Comparison of ENCODE assay signal across 2 cellular contexts in the genomic region with DNA sequence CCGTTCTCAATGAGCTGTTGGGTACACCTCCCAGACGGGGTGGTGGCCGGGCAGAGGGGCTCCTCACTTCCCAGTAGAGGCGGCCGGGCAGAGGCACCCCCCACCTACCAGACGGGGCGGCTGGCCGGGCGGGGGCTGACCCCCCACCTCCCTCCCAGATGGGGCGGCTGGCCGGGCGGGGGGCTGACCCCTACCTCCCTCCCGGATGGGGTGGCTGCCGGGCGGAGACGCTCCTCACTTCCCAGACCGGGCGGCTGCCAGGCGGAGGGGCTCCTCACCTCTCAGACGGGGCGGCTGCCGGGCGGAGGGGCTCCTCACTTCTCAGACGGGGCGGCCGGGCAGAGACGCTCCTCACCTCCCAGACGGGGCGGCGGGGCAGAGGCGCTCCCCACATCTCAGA.
TF ChIP-seq lines count a peak whose summit lies in the region.
"Not testable (repeated sequence)": the region's sequence is repeated elsewhere in the genome, so short reads cannot be mapped to it uniquely, and the experiment has no call there.

No MANE protein-coding gene starts in this region.

- H3K27ac Mint-ChIP-seq in nephron, result peak overlapping the region in 2 of 3 experiments; percentile 82 to 95

- H3K4me1 Mint-ChIP-seq in nephron, result peaks cover 32% of the 10 kb centered on the region

- H3K9me3 Mint-ChIP-seq in nephron, result not testable (repeated sequence)

- not testable (repeated sequence) for TF ChIP-seq CTCF in VCaP (conservative IDR thresholded peaks at IDR 0.05); nephron (IDR thresholded peaks at IDR 0.05; ENCODE audit: unreplicated experiment in 3 of 3)

- H3K36me3 Mint-ChIP-seq in nephron (ENCODE audit: low read depth), result not testable (repeated sequence)

- H3K27ac ChIP-seq in VCaP, result peak overlapping the region; percentile 47

- not testable (repeated sequence) for H3K27me3 Mint-ChIP-seq in nephron (ENCODE audit: low read depth)

- not testable (repeated sequence) for H3K4me3 Mint-ChIP-seq in nephron
